Comparison of ENCODE assay signal across 16 cellular contexts in genomic region chr1:67855444-67855843, GRCh38. TPM values are rescaled to one million over a fixed set of nuclear protein-coding genes. Genes with fewer than 3 reads are reported as not detected.
"Had no signal": no experiment of that assay in that cellular context is flagged by ENCODE, and none has a peak within 500 bp of the region (broad histone marks: within the 10 kb centered on the region; RNA-seq: fewer than 3 reads in every experiment).

No MANE protein-coding gene starts in this region.

- H3K9me3 Mint-ChIP-seq: activated CD8-positive, alpha-beta T cell treated with anti-CD3 and anti-CD28 coated beads for 36 hours; activated naive CD8-positive, alpha-beta T cell treated with anti-CD3 and anti-CD28 coated beads, Interleukin-2, amount 10 ng/mL, durations not matched to agents 7 days and 5 days; dendritic cell treated with granulocyte-macrophage colony-stimulating factor and Interleukin-4, amounts not matched to agents 40 ng/mL and 50 ng/mL, for 4 days had no signal

- H3K9me3 ChIP-seq: neutrophil, right atrium auricular region, stomach, thoracic aorta had no signal

- H3K27ac Mint-ChIP-seq: activated CD4-positive, alpha-beta T cell treated with anti-CD3 and anti-CD28 coated beads for 36 hours; activated CD8-positive, alpha-beta T cell treated with anti-CD3 and anti-CD28 coated beads for 36 hours; activated naive CD8-positive, alpha-beta T cell treated with anti-CD3 and anti-CD28 coated beads, Interleukin-2, amount 10 ng/mL, durations not matched to agents 7 days and 5 days; dendritic cell treated with granulocyte-macrophage colony-stimulating factor and Interleukin-4, amounts not matched to agents 40 ng/mL and 50 ng/mL, for 4 days had no signal

- H3K4me1 Mint-ChIP-seq: activated CD4-positive, alpha-beta T cell treated with anti-CD3 and anti-CD28 coated beads for 36 hours; activated naive CD8-positive, alpha-beta T cell treated with anti-CD3 and anti-CD28 coated beads, Interleukin-2, amount 10 ng/mL, durations not matched to agents 7 days and 5 days had no signal

- H3K27me3 ChIP-seq: right atrium auricular region, stomach had no signal

- FAIRE-seq: keratinocyte had no signal

- H3K36me3 Mint-ChIP-seq: activated naive CD8-positive, alpha-beta T cell treated with anti-CD3 and anti-CD28 coated beads, Interleukin-2, amount 10 ng/mL, durations not matched to agents 7 days and 5 days had no signal

- H3K27ac ChIP-seq: cardiac muscle cell, neutrophil, right atrium auricular region, skin epidermis, stomach, thoracic aorta, VCaP had no signal

- ATAC-seq: activated CD4-positive, alpha-beta T cell treated with anti-CD3 and anti-CD28 coated beads for 36 hours; activated CD8-positive, alpha-beta T cell treated with anti-CD3 and anti-CD28 coated beads for 36 hours; esophagus mucosa; left ventricle myocardium superior had no signal

- DNase-seq: activated CD4-positive, alpha-beta T cell treated with anti-CD3 and anti-CD28 coated beads for 36 hours; activated CD8-positive, alpha-beta memory T cell treated with anti-CD3 and anti-CD28 coated beads, Interleukin-2, amount 50 U/mL, for 4 hours; activated CD8-positive, alpha-beta T cell treated with anti-CD3 and anti-CD28 coated beads for 36 hours; activated naive CD8-positive, alpha-beta T cell treated with anti-CD3 and anti-CD28 coated beads, Interleukin-2, amount 10 ng/mL, durations not matched to agents 7 days and 5 days; left ventricle myocardium superior; stimulated activated CD4-positive, alpha-beta T cell treated with anti-CD3 and anti-CD28 coated beads, Interleukin-4, amount 100 ng/mL, for 4 hours; stomach had no signal

- H3K36me3 ChIP-seq: cardiac muscle cell, neutrophil, right atrium auricular region, stomach, thoracic aorta had no signal

- H3K4me3 ChIP-seq: cardiac muscle cell, right atrium auricular region, skin epidermis, stomach, thoracic aorta had no signal

- H3K4me3 Mint-ChIP-seq: activated CD4-positive, alpha-beta T cell treated with anti-CD3 and anti-CD28 coated beads for 36 hours; activated CD8-positive, alpha-beta T cell treated with anti-CD3 and anti-CD28 coated beads for 36 hours; activated naive CD8-positive, alpha-beta T cell treated with anti-CD3 and anti-CD28 coated beads, Interleukin-2, amount 10 ng/mL, durations not matched to agents 7 days and 5 days; dendritic cell treated with granulocyte-macrophage colony-stimulating factor and Interleukin-4, amounts not matched to agents 40 ng/mL and 50 ng/mL, for 4 days had no signal

RNA-seq across cellular contexts. Expression of gene GNG12, which starts 22.2 kb away (rescaled TPM):
- total RNA-seq: activated CD8-positive, alpha-beta T cell treated with anti-CD3 and anti-CD28 coated beads for 36 hours; activated naive CD8-positive, alpha-beta T cell treated with anti-CD3 and anti-CD28 coated beads, Interleukin-2, amount 10 ng/mL, durations not matched to agents 7 days and 5 days had no signal
